Comparison of ENCODE assay signal across 18 cellular contexts in genomic region chr12:21815306-21816062, GRCh38. TPM values are rescaled to one million over a fixed set of nuclear protein-coding genes. Genes with fewer than 3 reads are reported as not detected.
DNase-seq lines count a peak whose midpoint lies in the region; ATAC-seq and TF ChIP-seq lines count a peak whose summit lies in the region.
"Had no signal": no experiment of that assay in that cellular context is flagged by ENCODE, and none has a peak within 500 bp of the region (broad histone marks: within the 10 kb centered on the region; RNA-seq: fewer than 3 reads in every experiment).

No MANE protein-coding gene starts in this region.

- no peak overlapping the region for H3K27ac ChIP-seq in GM23248
- no peak overlapping the region for H3K27ac ChIP-seq in brain microvascular endothelial cell
- H3K27ac ChIP-seq in upper lobe of right lung: no peak overlapping the region
- H3K27ac ChIP-seq: BLaER1, HL-60 had no signal

- peaks cover 20% of the 10 kb centered on the region for H3K4me1 ChIP-seq in GM23248 (ENCODE audit: insufficient read depth)
- H3K4me1 ChIP-seq in skeletal muscle satellite cell (ENCODE audit: control insufficient read depth, insufficient read depth, low read length): peaks cover 22% of the 10 kb centered on the region
- peaks cover 9% of the 10 kb centered on the region for H3K4me1 ChIP-seq in upper lobe of right lung
- H3K4me1 ChIP-seq: BLaER1 had no signal

- H3K36me3 Mint-ChIP-seq in nephron progenitor cell (ENCODE audit: low read depth): peaks cover 32% of the 10 kb centered on the region
- H3K36me3 Mint-ChIP-seq: CD8-positive, alpha-beta memory T cell had no signal

- H3K79me2 ChIP-seq in GM23248 (ENCODE audit: insufficient read depth): no peaks in the 10 kb centered on the region

- H3K27me3 ChIP-seq in GM23248 (replicated peaks; ENCODE audit: insufficient read depth): no peaks in the 10 kb centered on the region
- no peaks in the 10 kb centered on the region for H3K27me3 ChIP-seq in brain microvascular endothelial cell (replicated peaks)
- no peaks in the 10 kb centered on the region for H3K27me3 ChIP-seq in skeletal muscle satellite cell (ENCODE audit: control insufficient read depth, insufficient read depth, low read length)
- H3K27me3 ChIP-seq in upper lobe of right lung: no peaks in the 10 kb centered on the region
- H3K27me3 ChIP-seq: BLaER1 had no signal

- H3K9ac ChIP-seq in GM23248 (no peak overlapping the region), skeletal muscle satellite cell (ENCODE audit: low read depth, low read length) (no peak overlapping the region)
- H3K9ac ChIP-seq: BLaER1 had no signal

- in situ Hi-C loops in GM23248 (cut with MboI) (no loop called here), brain microvascular endothelial cell (cut with HindIII; ENCODE audit: low pct_ligation_motif_present, low sequenced_read_pairs) (no loop called here)

- no peak overlapping the region for H3K4me2 ChIP-seq in GM23248 (ENCODE audit: unreplicated experiment)
- H3K4me2 ChIP-seq in skeletal muscle satellite cell (ENCODE audit: low read length): peak overlapping the region; percentile 33
- H3K4me2 ChIP-seq: BLaER1 had no signal

- TF ChIP-seq CTCF in brain microvascular endothelial cell (IDR thresholded peaks at IDR 0.05; ENCODE audit: low read depth, low read length, missing control alignments) (no peak), fibroblast of the aortic adventitia (IDR thresholded peaks at IDR 0.05; ENCODE audit: insufficient read depth, low read length) (no peak), upper lobe of right lung (IDR thresholded peaks at IDR 0.05) (no peak), nephron progenitor cell (IDR thresholded peaks at IDR 0.05) (no peak)

- intact Hi-C loops in upper lobe of right lung (cut with DNase I): no loop called here

- H3F3A ChIP-seq in GM23248 (ENCODE audit: insufficient read depth): peaks cover 17% of the 10 kb centered on the region; the same call in 1 of the 2 replicates

- no peak overlapping the region for H2AFZ ChIP-seq in GM23248

- ATAC-seq in upper lobe of right lung: no peak

- peak; percentile 18 for DNase-seq in GM23248
- DNase-seq in brain microvascular endothelial cell: peak; percentile 9
- peak; percentile 33 for DNase-seq in fibroblast of the aortic adventitia (ENCODE audit: low read depth)
- no peak for DNase-seq in upper lobe of right lung
- no peak for DNase-seq in nephron progenitor cell
- DNase-seq in HPDE6-E6E7 (ENCODE audit: extremely low spot score): no peak
- DNase-seq: CD8-positive, alpha-beta memory T cell; EL; HFFc6; KBM-7; NCI-H1048; NCI-H146; NCI-H2107; SIG-M5 had no signal

- H3K4me1 Mint-ChIP-seq in nephron progenitor cell: peaks cover 21% of the 10 kb centered on the region
- H3K4me1 Mint-ChIP-seq: CD8-positive, alpha-beta memory T cell had no signal

- H3K4me3 Mint-ChIP-seq in nephron progenitor cell: no peak overlapping the region
- H3K4me3 Mint-ChIP-seq: CD8-positive, alpha-beta memory T cell; HFFc6 had no signal

- no peaks in the 10 kb centered on the region for H3K27me3 Mint-ChIP-seq in nephron progenitor cell (ENCODE audit: low read depth, poor library complexity)

- no peaks in the 10 kb centered on the region; the same call in 1 of the 2 replicates for H3K9me2 ChIP-seq in GM23248 (ENCODE audit: insufficient read depth)

- H4K20me1 ChIP-seq in GM23248 (ENCODE audit: insufficient read depth): no peaks in the 10 kb centered on the region
- H4K20me1 ChIP-seq: BLaER1 had no signal

- no peak overlapping the region for H3K4me3 ChIP-seq in GM23248
- no peak overlapping the region for H3K4me3 ChIP-seq in brain microvascular endothelial cell (ENCODE audit: low read depth, low read length)
- no peak overlapping the region for H3K4me3 ChIP-seq in fibroblast of the aortic adventitia (ENCODE audit: low read depth, low read length)
- no peak overlapping the region for H3K4me3 ChIP-seq in skeletal muscle satellite cell (ENCODE audit: low read length)
- H3K4me3 ChIP-seq in upper lobe of right lung: no peak overlapping the region
- H3K4me3 ChIP-seq: BLaER1 had no signal

- no peaks in the 10 kb centered on the region for H3K9me3 ChIP-seq in GM23248 (ENCODE audit: low read depth)
- no peaks in the 10 kb centered on the region for H3K9me3 ChIP-seq in skeletal muscle satellite cell (replicated peaks; ENCODE audit: low read length)
- no peaks in the 10 kb centered on the region for H3K9me3 ChIP-seq in upper lobe of right lung
- H3K9me3 ChIP-seq: BLaER1 had no signal

- H3K27ac Mint-ChIP-seq in nephron progenitor cell: no peak overlapping the region
- H3K27ac Mint-ChIP-seq: CD8-positive, alpha-beta memory T cell; HFFc6 had no signal

- H3K36me3 ChIP-seq in GM23248 (ENCODE audit: low read depth) (no peaks in the 10 kb centered on the region), brain microvascular endothelial cell (replicated peaks) (no peaks in the 10 kb centered on the region), skeletal muscle satellite cell (ENCODE audit: insufficient read depth, low read length) (no peaks in the 10 kb centered on the region), upper lobe of right lung (no peaks in the 10 kb centered on the region)
- H3K36me3 ChIP-seq: BLaER1 had no signal

- WGBS in GM23248 (ENCODE audit: low coverage in 1 of 2, low lambda C conversion rate in 2 of 2, missing lambda C conversion rate in 2 of 2), 2 experiments: 82 to 93% methylated on average over 1 of the region's 1 CpG

- H3K9me3 Mint-ChIP-seq in nephron progenitor cell: peaks cover 5% of the 10 kb centered on the region

RNA-seq across cellular contexts. Expression of gene KCNJ8, which starts 41.0 kb away (rescaled TPM):
- total RNA-seq in GM23248 (2014; rRNA removed; shearing (Covaris generic)): 17.8 and 19.6 TPM in 2 replicates
- 12.7 and 14.7 TPM in 2 replicates for polyA plus RNA-seq in GM23248 (2016; fragmentation: Nextera tagmentation; extraction: Ambion mirVana)
- total RNA-seq in fibroblast of the aortic adventitia (ENCODE audit: low replicate concordance) (2.1 and 5.6 TPM in 2 replicates), upper lobe of right lung (20.9 TPM)
- 0.76 and 2.6 TPM in 2 replicates for total RNA-seq in skeletal muscle satellite cell (2012; rRNA removed)
- total RNA-seq: CD8-positive, alpha-beta memory T cell; M059J had no signal
- polyA plus RNA-seq: CD8-positive, alpha-beta memory T cell had no signal

Comparison
In these comparisons a context has a peak if more than half of its experiments do, and no peak if none do; other contexts are left out.
1. DNase-seq: peak in GM23248 (single experiment), brain microvascular endothelial cell (single experiment) and fibroblast of the aortic adventitia (single experiment); none in upper lobe of right lung (single experiment), nephron progenitor cell (single experiment) and HPDE6-E6E7 (single experiment).